Comparison of ENCODE assay signal across 27 cellular contexts in genomic region chr1:40567819-40568218, GRCh38.
"Had no signal": no experiment of that assay in that cellular context is flagged by ENCODE, and none has a peak within 500 bp of the region (broad histone marks: within the 10 kb centered on the region; RNA-seq: fewer than 3 reads in every experiment).

No MANE protein-coding gene starts in this region.

- H3K4me3 ChIP-seq: colonic mucosa, esophagus squamous epithelium, gastrocnemius medialis, heart right ventricle, left ventricle myocardium inferior, lower lobe of right lung, mucosa of descending colon had no signal

- H3K4me1 ChIP-seq: colonic mucosa, esophagus squamous epithelium, gastrocnemius medialis, heart right ventricle, left ventricle myocardium inferior, lower lobe of right lung had no signal

- ATAC-seq: effector memory CD8-positive, alpha-beta T cell; esophagus mucosa; gastrocnemius medialis; heart right ventricle; left colon; left lobe of liver; lower lobe of right lung; mucosa of descending colon; naive thymus-derived CD8-positive, alpha-beta T cell had no signal

- H3K9me3 ChIP-seq: colonic mucosa, esophagus squamous epithelium, gastrocnemius medialis, heart right ventricle, left ventricle myocardium inferior, lower lobe of right lung, mucosa of descending colon had no signal

- H3K27ac ChIP-seq: colonic mucosa, epithelial cell of prostate, esophagus squamous epithelium, gastrocnemius medialis, heart right ventricle, left ventricle myocardium inferior, lower lobe of right lung had no signal

- DNase-seq: colonic mucosa; cortex of kidney; effector CD8-positive, alpha-beta T cell; effector memory CD8-positive, alpha-beta T cell; endodermal cell; erythroblast; esophagus squamous epithelium; foreskin fibroblast; foreskin melanocyte; gastrocnemius medialis; glutamatergic neuron; head of caudate nucleus; heart right ventricle; hippocampal formation; left colon; left ventricle myocardium inferior; lower lobe of right lung; mesenchymal stem cell; mucosa of descending colon; naive B cell; naive thymus-derived CD8-positive, alpha-beta T cell had no signal

- H3K36me3 ChIP-seq: colonic mucosa, esophagus squamous epithelium, gastrocnemius medialis, heart right ventricle, left ventricle myocardium inferior, lower lobe of right lung had no signal

- H3K27me3 ChIP-seq: colonic mucosa, esophagus squamous epithelium, gastrocnemius medialis, heart right ventricle had no signal

- FAIRE-seq: endometrium, islet of Langerhans, keratinocyte had no signal
